ENCODE assay signal across 9 cellular contexts in genomic region chr6:25954756-25955155, GRCh38. TPM values are rescaled to one million over a fixed set of nuclear protein-coding genes. Genes with fewer than 3 reads are reported as not detected.
"Had no signal": no experiment of that assay in that cellular context is flagged by ENCODE, and none has a peak within 500 bp of the region (broad histone marks: within the 10 kb centered on the region; RNA-seq: fewer than 3 reads in every experiment).

No MANE protein-coding gene starts in this region.

- H3K27ac Mint-ChIP-seq: HFFc6 had no signal

- H3K9me3 ChIP-seq: HAP-1 had no signal

- H3K36me3 ChIP-seq: HAP-1 had no signal

- H3K27ac ChIP-seq: GM23248 had no signal

- ATAC-seq: HCT116 had no signal

- H3K9ac ChIP-seq: GM23248 had no signal

- DNase-seq: GM23248, GOT3, H7, HFFc6, IMR-90 had no signal

- H2AFZ ChIP-seq: GM23248 had no signal

- H3K4me3 ChIP-seq: GM23248, HAP-1 had no signal

- H3K9me3 Mint-ChIP-seq: HFFc6 had no signal

- H3K4me3 Mint-ChIP-seq: HFFc6 had no signal

- H3K4me1 ChIP-seq: HAP-1 had no signal

RNA-seq across cellular contexts. Expression of gene SLC17A2, which starts 24.3 kb away (rescaled TPM):
- total RNA-seq: GM23248, H4, H7, HFFc6, HT-29, IMR-90 had no signal
- polyA plus RNA-seq: GM23248, IMR-90 had no signal
